8 cellular contexts compared by ENCODE assay signal in genomic region chr10:32379314-32379949, GRCh38. TPM values are rescaled to one million over a fixed set of nuclear protein-coding genes. Genes with fewer than 3 reads are reported as not detected.
DNase-seq lines count a peak whose midpoint lies in the region; ATAC-seq and TF ChIP-seq lines count a peak whose summit lies in the region.

No MANE protein-coding gene starts in this region.

- H3K36me3 ChIP-seq in HUES64 (ENCODE audit: insufficient read depth, low read length) = no peaks in the 10 kb centered on the region
- no peaks in the 10 kb centered on the region for H3K36me3 ChIP-seq in OCI-LY3 (replicated peaks; ENCODE audit: low read depth, low read length)
- no peaks in the 10 kb centered on the region for H3K36me3 ChIP-seq in thymus (ENCODE audit: control insufficient read depth, insufficient read depth)

- ATAC-seq in left lobe of liver = peak; percentile 60

- H2AFZ ChIP-seq in OCI-LY3 (ENCODE audit: low read depth, low read length) = peak overlapping the region; percentile 72

- peak overlapping the region; percentile 84 for H3K9ac ChIP-seq in HUES64 (ENCODE audit: low read depth, low read length)
- peak overlapping the region; percentile 74 for H3K9ac ChIP-seq in OCI-LY3 (ENCODE audit: low read length)

- H3K79me2 ChIP-seq in OCI-LY3 (ENCODE audit: low read length) = peaks cover 10% of the 10 kb centered on the region; the same call in 1 of the 2 replicates

- H3K27ac ChIP-seq in HUES64 (ENCODE audit: low read depth, low read length) = peak overlapping the region; percentile 82
- H3K27ac ChIP-seq in OCI-LY3 (ENCODE audit: low read length) = peak overlapping the region; percentile 54
- peak overlapping the region; percentile 99 for H3K27ac ChIP-seq in thymus (ENCODE audit: low read depth)

- H3K9me3 ChIP-seq in HUES64 (ENCODE audit: insufficient read depth, low read depth, low read length) (no peaks in the 10 kb centered on the region), OCI-LY3 (ENCODE audit: insufficient read depth, low read length) (no peaks in the 10 kb centered on the region), thymus (ENCODE audit: control insufficient read depth) (no peaks in the 10 kb centered on the region)

- peak overlapping the region; percentile 74 for H3K4me2 ChIP-seq in OCI-LY3 (ENCODE audit: low read length)

- no peak for TF ChIP-seq CTCF in OCI-LY3 (IDR thresholded peaks at IDR 0.05; ENCODE audit: low read depth, low read length)

- 11% methylated on average over 7 of the region's 10 CpGs for WGBS in HUES64
- WGBS in thymus = 12% methylated on average over 10 of the region's 10 CpGs

- no peaks in the 10 kb centered on the region for H3K27me3 ChIP-seq in HUES64 (ENCODE audit: insufficient read depth, low read length)
- no peaks in the 10 kb centered on the region for H3K27me3 ChIP-seq in OCI-LY3 (ENCODE audit: low read depth, low read length)
- H3K27me3 ChIP-seq in thymus (ENCODE audit: control insufficient read depth, insufficient read depth) = no peaks in the 10 kb centered on the region

- no peaks in the 10 kb centered on the region for H4K20me1 ChIP-seq in OCI-LY3 (ENCODE audit: insufficient read depth, low read length)

- H3K4me3 ChIP-seq in HUES64 (ENCODE audit: low read length) = peak overlapping the region; percentile 98
- H3K4me3 ChIP-seq in OCI-LY3 (ENCODE audit: low read length) = peak overlapping the region; percentile 81
- peak overlapping the region; percentile 98 for H3K4me3 ChIP-seq in thymus (ENCODE audit: low read length)

- H3K4me1 ChIP-seq in HUES64 (ENCODE audit: insufficient read depth, low read length) = peaks cover 19% of the 10 kb centered on the region
- H3K4me1 ChIP-seq in OCI-LY3 (ENCODE audit: low read length) = peaks cover 19% of the 10 kb centered on the region
- peaks cover 4% of the 10 kb centered on the region for H3K4me1 ChIP-seq in thymus (ENCODE audit: control insufficient read depth, insufficient read depth, low read length)

- peak; percentile 16 to 37 for DNase-seq in activated CD4-positive, alpha-beta T cell treated with anti-CD3 and anti-CD28 coated beads for 4 hours
- no peak for DNase-seq in activated CD4-positive, alpha-beta T cell treated with anti-CD3 and anti-CD28 coated beads, Interleukin-2, amount 50 U/mL, for 1 hour
- DNase-seq in dedifferentiated amniotic fluid mesenchymal stem cell (ENCODE audit: extremely low spot score) = peak; percentile 62
- DNase-seq in left lobe of liver (ENCODE audit: low spot score) = no peak
- no peak for DNase-seq in activated effector memory CD4-positive, alpha-beta T cell treated with anti-CD3 and anti-CD28 coated beads, Interleukin-2, amount 50 U/mL, for 16 hours

RNA-seq across cellular contexts. Expression of gene EPC1, which starts 32.5 kb away (rescaled TPM):
- 21.2 TPM for polyA plus RNA-seq in HUES64 (2013, experiment 1 of 2)
- 18.6 TPM for polyA plus RNA-seq in HUES64 (2013, experiment 2 of 2)
- 9.6 TPM for total RNA-seq in left lobe of liver
- polyA plus RNA-seq in thymus = 35.2 TPM

Comparison
In these comparisons a context has a peak if more than half of its experiments do, and no peak if none do; other contexts are left out.
1. DNase-seq: peak in activated CD4-positive, alpha-beta T cell treated with anti-CD3 and anti-CD28 coated beads for 4 hours (2 of 2) and dedifferentiated amniotic fluid mesenchymal stem cell (single experiment); none in activated CD4-positive, alpha-beta T cell treated with anti-CD3 and anti-CD28 coated beads, Interleukin-2, amount 50 U/mL, for 1 hour (single experiment), left lobe of liver (single experiment) and activated effector memory CD4-positive, alpha-beta T cell treated with anti-CD3 and anti-CD28 coated beads, Interleukin-2, amount 50 U/mL, for 16 hours (single experiment).
2. Peak in every context shown above with its lines, with median percentiles within 50 percentile points of each other: H3K27ac ChIP-seq and H3K4me3 ChIP-seq.